Comparison of ENCODE assay signal across 8 cellular contexts in the genomic region with DNA sequence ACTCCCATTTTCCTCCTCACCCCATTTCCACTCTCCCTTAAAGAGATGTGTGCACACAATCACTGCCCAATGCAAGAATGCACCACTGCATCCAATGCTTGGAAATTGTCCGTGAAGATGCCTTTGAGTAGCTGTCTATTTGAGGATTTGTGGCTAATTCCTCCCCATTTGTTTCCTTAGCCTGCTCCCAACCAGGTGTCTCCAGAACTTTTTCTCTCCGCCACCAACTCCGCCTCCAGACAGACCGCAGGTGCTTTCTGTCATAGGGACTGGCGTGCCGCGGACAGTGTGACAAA. TPM values are rescaled to one million over a fixed set of nuclear protein-coding genes. Genes with fewer than 3 reads are reported as not detected.
DNase-seq lines count a peak whose midpoint lies in the region; ATAC-seq and TF ChIP-seq lines count a peak whose summit lies in the region.

No MANE protein-coding gene starts in this region.

- H3K4me1 ChIP-seq in breast epithelium (peaks cover 0 to 23% of the 10 kb centered on the region in 2 donors), muscle layer of colon (ENCODE audit: insufficient read depth, low read length) (peaks cover 32% of the 10 kb centered on the region)

- peak overlapping the region; percentile 42 for H3K9ac ChIP-seq in muscle layer of colon (ENCODE audit: low read length)

- TF ChIP-seq CTCF in breast epithelium (IDR thresholded peaks at IDR 0.05), result no peak

- H3K9me3 ChIP-seq in breast epithelium, result no peaks in the 10 kb centered on the region
- no peaks in the 10 kb centered on the region for H3K9me3 ChIP-seq in muscle layer of colon (ENCODE audit: low read length)

- ATAC-seq in activated CD4-positive, CD25-positive, alpha-beta regulatory T cell treated with anti-CD3 and anti-CD28 coated beads, Interleukin-2, amount 50 U/mL, for 24 hours, result peak; percentile 4 to 7
- ATAC-seq in HG03442 (IDR thresholded peaks at IDR 0.05; ENCODE audit: unreplicated experiment), result peak; percentile 2

- H3K27ac ChIP-seq in breast epithelium, result peak overlapping the region; percentile 90 to 94
- H3K27ac ChIP-seq in muscle layer of colon (ENCODE audit: low read depth, low read length), result peak overlapping the region; percentile 36

- H3K4me3 ChIP-seq in breast epithelium (peak overlapping the region; percentile 74 to 92 (median 77)), muscle layer of colon (ENCODE audit: low read depth in 1 of 2, low read length in 2 of 2) (peak overlapping the region; percentile 53 to 95)

- no peaks in the 10 kb centered on the region for H3K27me3 ChIP-seq in breast epithelium
- no peaks in the 10 kb centered on the region for H3K27me3 ChIP-seq in muscle layer of colon (ENCODE audit: control insufficient read depth in 1 of 2, insufficient read depth in 2 of 2, low read length in 2 of 2)

- no peak for TF ChIP-seq POLR2A in breast epithelium (IDR thresholded peaks at IDR 0.05)

- intact Hi-C loops in breast epithelium (cut with DNase I; ENCODE audit: low total_unique reads), result no loop called here

- DNase-seq in activated CD4-positive, CD25-positive, alpha-beta regulatory T cell treated with anti-CD3 and anti-CD28 coated beads, Interleukin-2, amount 50 U/mL, for 72 hours, result no peak
- DNase-seq in breast epithelium (ENCODE audit: low spot score in 2 of 2) (no peak), inferior parietal cortex (ENCODE audit: extremely low spot score) (no peak), NCI-H1694 treated with DMSO at 0.1 percent for 48 hours (lab: John Stamatoyannopoulos, UW) (no peak), hypothalamus (lab: John Stamatoyannopoulos, UW) (no peak)

- no peaks in the 10 kb centered on the region for H3K36me3 ChIP-seq in breast epithelium
- no peaks in the 10 kb centered on the region for H3K36me3 ChIP-seq in muscle layer of colon (ENCODE audit: insufficient read depth, low read length)

RNA-seq across cellular contexts. Expression of gene TM9SF2, which starts 0.5 kb away (rescaled TPM):
- total RNA-seq in breast epithelium, result 100 to 1,000 TPM in 2 of 3 donors, 10 to 100 TPM in 1; 95.1 to 155 (median 107) TPM
